Comparison of ENCODE assay signal across 1 cellular context in the genomic region with DNA sequence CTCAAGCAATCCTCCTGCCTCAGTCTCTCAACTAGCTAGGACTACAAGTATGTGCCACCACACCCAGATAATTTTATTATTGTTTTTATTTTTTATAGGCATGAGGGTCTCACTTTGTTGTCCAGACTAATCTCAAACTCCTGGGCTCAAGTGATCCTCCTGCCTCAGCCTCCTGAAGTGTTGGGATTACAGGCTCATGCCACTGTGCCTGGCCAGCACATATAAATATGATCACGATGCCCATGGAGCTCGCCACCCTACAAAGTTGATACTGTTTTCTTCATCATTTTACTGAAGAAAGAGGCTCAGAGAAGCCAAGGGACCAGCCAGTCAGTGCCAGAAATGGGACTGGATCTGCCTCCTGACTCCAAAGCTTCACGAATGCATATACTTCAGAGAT.
TF ChIP-seq lines count a peak whose summit lies in the region.

No MANE protein-coding gene starts in this region.

TF ChIP-seq in K562, 482 proteins besides CTCF, POLR2A, EP300 and RAD21:
- TF ChIP-seq POLR2H (tag; IDR thresholded peaks at IDR 0.05; ENCODE audit: low read depth) (no peak), ARID1B (IDR thresholded peaks at IDR 0.05) (no peak), SOX6 (IDR thresholded peaks at IDR 0.05) (no peak), NR4A1 (CRISPR knock-in tag; IDR thresholded peaks at IDR 0.05) (no peak), NR4A1 (tag; IDR thresholded peaks at IDR 0.05) (no peak), HNRNPL (IDR thresholded peaks at IDR 0.05; ENCODE audit: low read depth, low read length) (no peak), POLR2AphosphoS2 (IDR thresholded peaks at IDR 0.05; ENCODE audit: low read length) (no peak), HDAC6 (IDR thresholded peaks at IDR 0.05; ENCODE audit: low read depth, low read length) (no peak), SREBF1 (IDR thresholded peaks at IDR 0.05; ENCODE audit: borderline replicate concordance, low read depth, low read length) (no peak), STAT5B (CRISPR knock-in tag; IDR thresholded peaks at IDR 0.05) (no peak), ETV6 (IDR thresholded peaks at IDR 0.05; ENCODE audit: borderline replicate concordance in 1 of 2, low read depth in 2 of 2, low read length in 1 of 2) (no peak), ETV6 (CRISPR knock-in tag; IDR thresholded peaks at IDR 0.05; ENCODE audit: borderline replicate concordance) (no peak), HDAC3 (IDR thresholded peaks at IDR 0.05; ENCODE audit: borderline replicate concordance, partially characterized antibody) (no peak), MAZ (CRISPR knock-in tag; conservative IDR thresholded peaks at IDR 0.05 in 1 of 2, IDR thresholded peaks at IDR 0.05 in 1 of 2) (no peak), SMARCA4 (IDR thresholded peaks at IDR 0.05) (no peak)
- TF ChIP-seq, protein P1, sequence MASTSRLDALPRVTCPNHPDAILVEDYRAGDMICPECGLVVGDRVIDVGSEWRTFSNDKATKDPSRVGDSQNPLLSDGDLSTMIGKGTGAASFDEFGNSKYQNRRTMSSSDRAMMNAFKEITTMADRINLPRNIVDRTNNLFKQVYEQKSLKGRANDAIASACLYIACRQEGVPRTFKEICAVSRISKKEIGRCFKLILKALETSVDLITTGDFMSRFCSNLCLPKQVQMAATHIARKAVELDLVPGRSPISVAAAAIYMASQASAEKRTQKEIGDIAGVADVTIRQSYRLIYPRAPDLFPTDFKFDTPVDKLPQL (IDR thresholded peaks at IDR 0.05; ENCODE audit: extremely low read depth, insufficient read length), result no peak
- TF ChIP-seq, protein P2, sequence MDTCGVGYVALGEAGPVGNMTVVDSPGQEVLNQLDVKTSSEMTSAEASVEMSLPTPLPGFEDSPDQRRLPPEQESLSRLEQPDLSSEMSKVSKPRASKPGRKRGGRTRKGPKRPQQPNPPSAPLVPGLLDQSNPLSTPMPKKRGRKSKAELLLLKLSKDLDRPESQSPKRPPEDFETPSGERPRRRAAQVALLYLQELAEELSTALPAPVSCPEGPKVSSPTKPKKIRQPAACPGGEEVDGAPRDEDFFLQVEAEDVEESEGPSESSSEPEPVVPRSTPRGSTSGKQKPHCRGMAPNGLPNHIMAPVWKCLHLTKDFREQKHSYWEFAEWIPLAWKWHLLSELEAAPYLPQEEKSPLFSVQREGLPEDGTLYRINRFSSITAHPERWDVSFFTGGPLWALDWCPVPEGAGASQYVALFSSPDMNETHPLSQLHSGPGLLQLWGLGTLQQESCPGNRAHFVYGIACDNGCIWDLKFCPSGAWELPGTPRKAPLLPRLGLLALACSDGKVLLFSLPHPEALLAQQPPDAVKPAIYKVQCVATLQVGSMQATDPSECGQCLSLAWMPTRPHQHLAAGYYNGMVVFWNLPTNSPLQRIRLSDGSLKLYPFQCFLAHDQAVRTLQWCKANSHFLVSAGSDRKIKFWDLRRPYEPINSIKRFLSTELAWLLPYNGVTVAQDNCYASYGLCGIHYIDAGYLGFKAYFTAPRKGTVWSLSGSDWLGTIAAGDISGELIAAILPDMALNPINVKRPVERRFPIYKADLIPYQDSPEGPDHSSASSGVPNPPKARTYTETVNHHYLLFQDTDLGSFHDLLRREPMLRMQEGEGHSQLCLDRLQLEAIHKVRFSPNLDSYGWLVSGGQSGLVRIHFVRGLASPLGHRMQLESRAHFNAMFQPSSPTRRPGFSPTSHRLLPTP (IDR thresholded peaks at IDR 0.05; ENCODE audit: borderline replicate concordance, extremely low read depth, insufficient read length), result no peak
- TF ChIP-seq, protein P3, sequence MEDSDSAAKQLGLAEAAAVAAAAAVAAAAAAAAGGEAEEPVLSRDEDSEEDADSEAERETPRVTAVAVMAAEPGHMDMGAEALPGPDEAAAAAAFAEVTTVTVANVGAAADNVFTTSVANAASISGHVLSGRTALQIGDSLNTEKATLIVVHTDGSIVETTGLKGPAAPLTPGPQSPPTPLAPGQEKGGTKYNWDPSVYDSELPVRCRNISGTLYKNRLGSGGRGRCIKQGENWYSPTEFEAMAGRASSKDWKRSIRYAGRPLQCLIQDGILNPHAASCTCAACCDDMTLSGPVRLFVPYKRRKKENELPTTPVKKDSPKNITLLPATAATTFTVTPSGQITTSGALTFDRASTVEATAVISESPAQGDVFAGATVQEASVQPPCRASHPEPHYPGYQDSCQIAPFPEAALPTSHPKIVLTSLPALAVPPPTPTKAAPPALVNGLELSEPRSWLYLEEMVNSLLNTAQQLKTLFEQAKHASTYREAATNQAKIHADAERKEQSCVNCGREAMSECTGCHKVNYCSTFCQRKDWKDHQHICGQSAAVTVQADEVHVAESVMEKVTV (CRISPR knock-in tag; IDR thresholded peaks at IDR 0.05), result no peak
- TF ChIP-seq, protein P4, sequence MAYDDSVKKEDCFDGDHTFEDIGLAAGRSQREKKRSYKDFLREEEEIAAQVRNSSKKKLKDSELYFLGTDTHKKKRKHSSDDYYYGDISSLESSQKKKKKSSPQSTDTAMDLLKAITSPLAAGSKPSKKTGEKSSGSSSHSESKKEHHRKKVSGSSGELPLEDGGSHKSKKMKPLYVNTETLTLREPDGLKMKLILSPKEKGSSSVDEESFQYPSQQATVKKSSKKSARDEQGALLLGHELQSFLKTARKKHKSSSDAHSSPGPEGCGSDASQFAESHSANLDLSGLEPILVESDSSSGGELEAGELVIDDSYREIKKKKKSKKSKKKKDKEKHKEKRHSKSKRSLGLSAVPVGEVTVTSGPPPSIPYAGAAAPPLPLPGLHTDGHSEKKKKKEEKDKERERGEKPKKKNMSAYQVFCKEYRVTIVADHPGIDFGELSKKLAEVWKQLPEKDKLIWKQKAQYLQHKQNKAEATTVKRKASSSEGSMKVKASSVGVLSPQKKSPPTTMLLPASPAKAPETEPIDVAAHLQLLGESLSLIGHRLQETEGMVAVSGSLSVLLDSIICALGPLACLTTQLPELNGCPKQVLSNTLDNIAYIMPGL (CRISPR knock-in tag; IDR thresholded peaks at IDR 0.05), result no peak
- TF ChIP-seq, protein P5, sequence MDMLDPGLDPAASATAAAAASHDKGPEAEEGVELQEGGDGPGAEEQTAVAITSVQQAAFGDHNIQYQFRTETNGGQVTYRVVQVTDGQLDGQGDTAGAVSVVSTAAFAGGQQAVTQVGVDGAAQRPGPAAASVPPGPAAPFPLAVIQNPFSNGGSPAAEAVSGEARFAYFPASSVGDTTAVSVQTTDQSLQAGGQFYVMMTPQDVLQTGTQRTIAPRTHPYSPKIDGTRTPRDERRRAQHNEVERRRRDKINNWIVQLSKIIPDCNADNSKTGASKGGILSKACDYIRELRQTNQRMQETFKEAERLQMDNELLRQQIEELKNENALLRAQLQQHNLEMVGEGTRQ (CRISPR knock-in tag; IDR thresholded peaks at IDR 0.05), result no peak
- TF ChIP-seq, protein P6, sequence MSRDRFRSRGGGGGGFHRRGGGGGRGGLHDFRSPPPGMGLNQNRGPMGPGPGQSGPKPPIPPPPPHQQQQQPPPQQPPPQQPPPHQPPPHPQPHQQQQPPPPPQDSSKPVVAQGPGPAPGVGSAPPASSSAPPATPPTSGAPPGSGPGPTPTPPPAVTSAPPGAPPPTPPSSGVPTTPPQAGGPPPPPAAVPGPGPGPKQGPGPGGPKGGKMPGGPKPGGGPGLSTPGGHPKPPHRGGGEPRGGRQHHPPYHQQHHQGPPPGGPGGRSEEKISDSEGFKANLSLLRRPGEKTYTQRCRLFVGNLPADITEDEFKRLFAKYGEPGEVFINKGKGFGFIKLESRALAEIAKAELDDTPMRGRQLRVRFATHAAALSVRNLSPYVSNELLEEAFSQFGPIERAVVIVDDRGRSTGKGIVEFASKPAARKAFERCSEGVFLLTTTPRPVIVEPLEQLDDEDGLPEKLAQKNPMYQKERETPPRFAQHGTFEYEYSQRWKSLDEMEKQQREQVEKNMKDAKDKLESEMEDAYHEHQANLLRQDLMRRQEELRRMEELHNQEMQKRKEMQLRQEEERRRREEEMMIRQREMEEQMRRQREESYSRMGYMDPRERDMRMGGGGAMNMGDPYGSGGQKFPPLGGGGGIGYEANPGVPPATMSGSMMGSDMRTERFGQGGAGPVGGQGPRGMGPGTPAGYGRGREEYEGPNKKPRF (IDR thresholded peaks at IDR 0.05; ENCODE audit: low read depth, low read length), result no peak
